In the genomic region with DNA sequence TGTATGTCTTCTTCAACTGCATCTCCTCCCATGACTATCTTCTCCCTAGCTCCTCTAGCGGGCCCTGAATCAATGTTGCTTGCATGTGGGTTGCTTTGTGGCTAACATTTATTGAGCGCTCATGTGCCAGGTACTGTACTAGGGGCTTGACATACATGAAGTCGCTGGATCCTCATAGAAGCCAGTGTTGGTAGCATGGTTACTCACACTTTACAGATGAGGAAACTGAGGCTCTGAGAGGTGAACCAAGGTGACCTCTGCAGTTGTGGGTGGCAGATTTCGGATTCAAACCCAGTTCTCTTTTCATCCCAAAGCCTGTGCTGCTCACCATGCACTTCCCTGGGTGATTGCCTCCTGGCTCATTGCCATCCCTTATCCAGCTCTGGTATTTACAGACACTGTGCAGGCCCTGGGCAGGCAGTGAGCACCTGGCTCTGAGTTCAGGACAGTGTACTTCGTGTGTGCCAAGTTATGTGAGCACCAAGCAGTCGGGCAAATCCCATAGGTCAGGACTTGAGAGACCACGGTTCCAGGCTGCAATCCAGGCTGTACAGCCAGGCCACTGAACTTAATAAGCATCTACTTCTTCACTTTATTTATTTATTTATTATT, we compare ENCODE assay signal across 8 cellular contexts. TPM values are rescaled to one million over a fixed set of nuclear protein-coding genes. Genes with fewer than 3 reads are reported as not detected.
DNase-seq lines count a peak whose midpoint lies in the region; ATAC-seq and TF ChIP-seq lines count a peak whose summit lies in the region.

No MANE protein-coding gene starts in this region.

- H3K27ac Mint-ChIP-seq in activated T-helper 17 cell treated with anti-CD3 and anti-CD28 coated beads, Interleukin-2, amount 50 U/mL, for 72 hours = peak overlapping the region; percentile 96

- no peaks in the 10 kb centered on the region for H3K27me3 ChIP-seq in ACC112 (ENCODE audit: insufficient read depth, low read length)
- no peaks in the 10 kb centered on the region for H3K27me3 ChIP-seq in right cardiac atrium (ENCODE audit: control insufficient read depth, insufficient read depth)
- no peaks in the 10 kb centered on the region for H3K27me3 ChIP-seq in smooth muscle cell (ENCODE audit: low read depth)

- DNase-seq in HT-29 (ENCODE audit: low spot score) (peak; percentile 62), right cardiac atrium (peak; percentile 47 to 78 (median 70)), smooth muscle cell (lab: John Stamatoyannopoulos, UW; ENCODE audit: unreplicated experiment) (no peak), C1 segment of cervical spinal cord (lab: John Stamatoyannopoulos, UW) (no peak), OCI-M2 (lab: John Stamatoyannopoulos, UW; ENCODE audit: unreplicated experiment) (no peak), hepatic stellate cell (ENCODE audit: low spot score) (no peak)

- H3K36me3 Mint-ChIP-seq in activated T-helper 17 cell treated with anti-CD3 and anti-CD28 coated beads, Interleukin-2, amount 50 U/mL, for 72 hours (ENCODE audit: low read depth) = peaks cover 76% of the 10 kb centered on the region

- no peaks in the 10 kb centered on the region for H3K9me3 ChIP-seq in right cardiac atrium (ENCODE audit: control insufficient read depth, low read length)
- no peaks in the 10 kb centered on the region for H3K9me3 ChIP-seq in smooth muscle cell (replicated peaks; ENCODE audit: low read depth)

- H3K27me3 Mint-ChIP-seq in activated T-helper 17 cell treated with anti-CD3 and anti-CD28 coated beads, Interleukin-2, amount 50 U/mL, for 72 hours = no peaks in the 10 kb centered on the region

- peaks cover 10% of the 10 kb centered on the region for H3K4me1 Mint-ChIP-seq in activated T-helper 17 cell treated with anti-CD3 and anti-CD28 coated beads, Interleukin-2, amount 50 U/mL, for 72 hours

- H3K4me1 ChIP-seq in ACC112 (ENCODE audit: control insufficient read depth, insufficient read depth, low read length, unreplicated experiment) (peaks cover 22% of the 10 kb centered on the region), right cardiac atrium (ENCODE audit: control insufficient read depth, insufficient read depth, low read length) (peaks cover 16% of the 10 kb centered on the region), smooth muscle cell (ENCODE audit: low read depth) (peaks cover 17% of the 10 kb centered on the region)

- WGBS in right cardiac atrium = 55% methylated on average over 7 of the region's 7 CpGs
- WGBS in smooth muscle cell (ENCODE audit: low lambda C conversion rate) = 86% methylated on average over 7 of the region's 7 CpGs

- no peak overlapping the region for H3K9ac ChIP-seq in smooth muscle cell (ENCODE audit: low read depth)

- no peak overlapping the region for H3K27ac ChIP-seq in ACC112 (ENCODE audit: low read depth, low read length)
- H3K27ac ChIP-seq in right cardiac atrium (ENCODE audit: low read length) = peak overlapping the region; percentile 85
- H3K27ac ChIP-seq in smooth muscle cell (ENCODE audit: low read depth) = no peak overlapping the region

- peak overlapping the region; percentile 94 for H3K4me2 ChIP-seq in smooth muscle cell

- H3K9me3 Mint-ChIP-seq in activated T-helper 17 cell treated with anti-CD3 and anti-CD28 coated beads, Interleukin-2, amount 50 U/mL, for 72 hours = no peaks in the 10 kb centered on the region

- TF ChIP-seq CTCF in smooth muscle cell (IDR thresholded peaks at IDR 0.05; ENCODE audit: borderline replicate concordance, insufficient read depth, poor library complexity, severe bottlenecking) = no peak

- peaks cover 25% of the 10 kb centered on the region for H3F3A ChIP-seq in smooth muscle cell (ENCODE audit: low read depth)

- H3K79me2 ChIP-seq in ACC112 (ENCODE audit: control insufficient read depth, insufficient read depth, low read length, unreplicated experiment) = peaks cover 46% of the 10 kb centered on the region
- H3K79me2 ChIP-seq in smooth muscle cell (ENCODE audit: low read depth) = peaks cover 36% of the 10 kb centered on the region

- H3K4me3 ChIP-seq in ACC112 (ENCODE audit: low read depth, low read length) (peak overlapping the region; percentile 93), right cardiac atrium (ENCODE audit: low read length) (no peak overlapping the region), smooth muscle cell (peak overlapping the region; percentile 86)

- H3K4me3 Mint-ChIP-seq in activated T-helper 17 cell treated with anti-CD3 and anti-CD28 coated beads, Interleukin-2, amount 50 U/mL, for 72 hours = peak overlapping the region; percentile 96

- peaks cover 41% of the 10 kb centered on the region for H3K36me3 ChIP-seq in ACC112 (ENCODE audit: insufficient read depth, low read length)
- H3K36me3 ChIP-seq in smooth muscle cell (ENCODE audit: low read depth) = no peaks in the 10 kb centered on the region

- no peak for ATAC-seq in activated T-helper 17 cell treated with anti-CD3 and anti-CD28 coated beads, Interleukin-2, amount 50 U/mL, for 72 hours (replicated peaks)
- ATAC-seq in right cardiac atrium = peak; percentile 6 to 32

- peaks cover 35% of the 10 kb centered on the region for H4K20me1 ChIP-seq in smooth muscle cell (ENCODE audit: low read depth)

- no peak overlapping the region for H2AFZ ChIP-seq in ACC112 (ENCODE audit: low read length, unreplicated experiment)
- no peak overlapping the region for H2AFZ ChIP-seq in smooth muscle cell (ENCODE audit: low read depth)

- intact Hi-C loops in right cardiac atrium (cut with DNase I) = no loop called here

RNA-seq across cellular contexts. Expression of a gene that starts 1.3 kb away (rescaled TPM):
- 14.9 and 20.6 TPM in 2 replicates for total RNA-seq in HT-29 (2014; rRNA removed; shearing (Covaris generic))
- total RNA-seq in activated T-helper 17 cell treated with anti-CD3 and anti-CD28 coated beads, Interleukin-2, amount 50 U/mL, for 72 hours = 10 to 100 TPM; 22.0 to 33.5 TPM
- total RNA-seq in right cardiac atrium (10 to 100 TPM; 14.4 to 23.3 (median 21.1) TPM), smooth muscle cell (10.5 and 15.3 TPM in 2 replicates)
- polyA plus RNA-seq in right cardiac atrium (23.8 TPM), smooth muscle cell (27.0 and 28.7 TPM in 2 replicates)

RNA-seq across cellular contexts. Expression of a gene that starts 1.4 kb away (rescaled TPM):
- total RNA-seq in HT-29 (2014; rRNA removed; shearing (Covaris generic)) = 1,249 and 1,284 TPM in 2 replicates
- 1,000 to 10,000 TPM; 1,178 to 1,829 TPM for total RNA-seq in activated T-helper 17 cell treated with anti-CD3 and anti-CD28 coated beads, Interleukin-2, amount 50 U/mL, for 72 hours
- total RNA-seq in right cardiac atrium (100 to 1,000 TPM; 535 to 714 (median 622) TPM), smooth muscle cell (1,296 and 1,445 TPM in 2 replicates)
- polyA plus RNA-seq in right cardiac atrium (1,268 TPM), smooth muscle cell (371 and 424 TPM in 2 replicates)

RNA-seq across cellular contexts. Expression of a gene that starts 28.4 kb away (rescaled TPM):
- 5.6 and 9.3 TPM in 2 replicates for total RNA-seq in HT-29 (2014; rRNA removed; shearing (Covaris generic))
- total RNA-seq in activated T-helper 17 cell treated with anti-CD3 and anti-CD28 coated beads, Interleukin-2, amount 50 U/mL, for 72 hours = 10 to 100 TPM; 10.1 to 11.3 TPM
- total RNA-seq in right cardiac atrium (1 to 10 TPM; 6.3 to 7.9 (median 7.6) TPM), smooth muscle cell (6.6 and 8.6 TPM in 2 replicates)
- polyA plus RNA-seq in right cardiac atrium (3.2 TPM), smooth muscle cell (4.3 and 4.9 TPM in 2 replicates)

RNA-seq across cellular contexts. Expression of a gene that starts 55.6 kb away (rescaled TPM):
- 36.2 and 37.5 TPM in 2 replicates for total RNA-seq in HT-29 (2014; rRNA removed; shearing (Covaris generic))
- total RNA-seq in activated T-helper 17 cell treated with anti-CD3 and anti-CD28 coated beads, Interleukin-2, amount 50 U/mL, for 72 hours = 1 to 10 TPM; 3.0 TPM
- total RNA-seq in right cardiac atrium (10 to 100 TPM; 12.2 to 16.6 (median 13.3) TPM), smooth muscle cell (8.7 and 16.9 TPM in 2 replicates)
- polyA plus RNA-seq in right cardiac atrium (15.4 TPM), smooth muscle cell (27.7 and 36.6 TPM in 2 replicates)

Comparison
In these comparisons a context has a peak if more than half of its experiments do, and no peak if none do; other contexts are left out.
1. DNase-seq: peak in HT-29 (single experiment) and right cardiac atrium (3 of 3); none in smooth muscle cell (single experiment), C1 segment of cervical spinal cord (0 of 14), OCI-M2 (single experiment) and hepatic stellate cell (single experiment).